7 cellular contexts compared by ENCODE assay signal in genomic region chr3:172516318-172517214, GRCh38. TPM values are rescaled to one million over a fixed set of nuclear protein-coding genes. Genes with fewer than 3 reads are reported as not detected.
DNase-seq lines count a peak whose midpoint lies in the region; ATAC-seq and TF ChIP-seq lines count a peak whose summit lies in the region.

No MANE protein-coding gene starts in this region.

- H3K9me3 ChIP-seq in heart right ventricle, result no peaks in the 10 kb centered on the region

- H3K27me3 Mint-ChIP-seq in activated CD8-positive, alpha-beta T cell treated with anti-CD3 and anti-CD28 coated beads for 36 hours, result no peaks in the 10 kb centered on the region
- no peaks in the 10 kb centered on the region for H3K27me3 Mint-ChIP-seq in stimulated activated naive B cell treated with anti-CD40 and anti-IgM and Interleukin-4, amounts not matched to agents 10 μg/mL and 1 μg/mL and 100 μg/mL, for 72 hours

- peaks cover 9 to 90% (median 54%) of the 10 kb centered on the region in 9 donors for H3K4me1 ChIP-seq in heart right ventricle

- peaks cover 64% of the 10 kb centered on the region for H3K36me3 Mint-ChIP-seq in activated CD8-positive, alpha-beta T cell treated with anti-CD3 and anti-CD28 coated beads for 36 hours (ENCODE audit: low read depth)
- peaks cover 0 to 13% of the 10 kb centered on the region in 2 donors for H3K36me3 Mint-ChIP-seq in stimulated activated naive B cell treated with anti-CD40 and anti-IgM and Interleukin-4, amounts not matched to agents 10 μg/mL and 1 μg/mL and 100 μg/mL, for 72 hours

- TF ChIP-seq POLR2A in erythroblast (IDR thresholded peaks at IDR 0.05; ENCODE audit: low read length), result no peak

- CTCF ChIA-PET in activated CD8-positive, alpha-beta T cell treated with anti-CD3 and anti-CD28 coated beads for 36 hours (lab: Charles Lee), result interaction anchor here (0.6 to 6.5 kb wide), 5 partner anchors 9 to 146 kb away, joined by 3 to 78 read pairs (median 4); no protein-coding TSS in a partner anchor

- POLR2A ChIA-PET in activated CD8-positive, alpha-beta T cell treated with anti-CD3 and anti-CD28 coated beads for 36 hours (lab: Charles Lee), result interaction anchor here (0.6 to 1.2 kb wide), 7 partner anchors 12 to 81 kb away, joined by 3 to 7 read pairs (median 3); no protein-coding TSS in a partner anchor

- TF ChIP-seq CTCF in activated CD8-positive, alpha-beta T cell treated with anti-CD3 and anti-CD28 coated beads for 36 hours (IDR thresholded peaks at IDR 0.05), result no peak
- TF ChIP-seq CTCF in heart right ventricle (IDR thresholded peaks at IDR 0.05), result no peak

- DNase-seq in activated CD8-positive, alpha-beta T cell treated with anti-CD3 and anti-CD28 coated beads for 36 hours, result peak; percentile 39
- DNase-seq in heart right ventricle (peak; percentile 23 to 74), HuH-7 (ENCODE audit: low spot score) (no peak), erythroblast (lab: John Stamatoyannopoulos, UW) (no peak)
- DNase-seq in stimulated activated naive B cell treated with anti-CD40 and anti-IgM and Interleukin-4, amounts not matched to agents 10 μg/mL and 1 μg/mL and 100 μg/mL, for 72 hours, result no peak

- no peaks in the 10 kb centered on the region for H3K9me3 Mint-ChIP-seq in activated CD8-positive, alpha-beta T cell treated with anti-CD3 and anti-CD28 coated beads for 36 hours
- H3K9me3 Mint-ChIP-seq in stimulated activated naive B cell treated with anti-CD40 and anti-IgM and Interleukin-4, amounts not matched to agents 10 μg/mL and 1 μg/mL and 100 μg/mL, for 72 hours, result no peaks in the 10 kb centered on the region

- ATAC-seq in GM21786 (IDR thresholded peaks at IDR 0.05; ENCODE audit: unreplicated experiment), result peak; percentile 32
- peak; percentile 12 for ATAC-seq in activated CD8-positive, alpha-beta T cell treated with anti-CD3 and anti-CD28 coated beads for 36 hours
- peak; percentile 69 to 94 (median 88) for ATAC-seq in heart right ventricle
- no peak for ATAC-seq in stimulated activated naive B cell treated with anti-CD40 and anti-IgM and Interleukin-4, amounts not matched to agents 10 μg/mL and 1 μg/mL and 100 μg/mL, for 72 hours (replicated peaks)
- no peak for ATAC-seq in HG02885 (IDR thresholded peaks at IDR 0.05; ENCODE audit: poor library complexity, unreplicated experiment)

- intact Hi-C loops in activated CD8-positive, alpha-beta T cell treated with anti-CD3 and anti-CD28 coated beads for 36 hours (cut with micrococcal nuclease), result no loop called here
- intact Hi-C loops in heart right ventricle (cut with DNase I), result loop anchor here in 3 of 10 donors (2.0 to 10.0 kb wide), 2 partner anchors 68 to 78 kb away; no protein-coding TSS in a partner anchor

- 36 to 49% methylated on average over 7 of the region's 7 CpGs for WGBS in heart right ventricle, 2 donors

- H3K27ac ChIP-seq in heart right ventricle, result peak overlapping the region in 9 of 10 donors; percentile 29 to 90 (median 72)

- no peaks in the 10 kb centered on the region for H3K27me3 ChIP-seq in heart right ventricle

- H3K4me3 Mint-ChIP-seq in activated CD8-positive, alpha-beta T cell treated with anti-CD3 and anti-CD28 coated beads for 36 hours, result peak overlapping the region; percentile 54
- H3K4me3 Mint-ChIP-seq in stimulated activated naive B cell treated with anti-CD40 and anti-IgM and Interleukin-4, amounts not matched to agents 10 μg/mL and 1 μg/mL and 100 μg/mL, for 72 hours, result no peak overlapping the region

- peaks cover 0 to 47% (median 4%) of the 10 kb centered on the region in 9 donors for H3K36me3 ChIP-seq in heart right ventricle

- H3K4me1 Mint-ChIP-seq in activated CD8-positive, alpha-beta T cell treated with anti-CD3 and anti-CD28 coated beads for 36 hours (ENCODE audit: low read depth), result peaks cover 93% of the 10 kb centered on the region
- H3K4me1 Mint-ChIP-seq in stimulated activated naive B cell treated with anti-CD40 and anti-IgM and Interleukin-4, amounts not matched to agents 10 μg/mL and 1 μg/mL and 100 μg/mL, for 72 hours, result peaks cover 47 to 86% of the 10 kb centered on the region in 2 donors

- H3K27ac Mint-ChIP-seq in activated CD8-positive, alpha-beta T cell treated with anti-CD3 and anti-CD28 coated beads for 36 hours, result peak overlapping the region; percentile 93
- H3K27ac Mint-ChIP-seq in stimulated activated naive B cell treated with anti-CD40 and anti-IgM and Interleukin-4, amounts not matched to agents 10 μg/mL and 1 μg/mL and 100 μg/mL, for 72 hours, result peak overlapping the region; percentile 3

- peak overlapping the region in 6 of 10 donors; percentile 3 to 69 (median 10) for H3K4me3 ChIP-seq in heart right ventricle

RNA-seq across cellular contexts. Expression of gene TNFSF10, which starts 6.7 kb away (rescaled TPM):
- total RNA-seq in activated CD8-positive, alpha-beta T cell treated with anti-CD3 and anti-CD28 coated beads for 36 hours, result 10 to 100 TPM; 21.5 to 23.6 TPM
- 10 to 100 TPM in 9 of 10 donors, 1 to 10 TPM in 1; 4.7 to 51.5 (median 18.9) TPM for total RNA-seq in heart right ventricle
- 10 to 100 TPM; 17.2 to 17.9 TPM for polyA plus RNA-seq in heart right ventricle

Comparison
In these comparisons a context has a peak if more than half of its experiments do, and no peak if none do; other contexts are left out.
1. ATAC-seq: peak in GM21786 (single experiment), activated CD8-positive, alpha-beta T cell treated with anti-CD3 and anti-CD28 coated beads for 36 hours (single experiment) and heart right ventricle (8 of 8); none in stimulated activated naive B cell treated with anti-CD40 and anti-IgM and Interleukin-4, amounts not matched to agents 10 μg/mL and 1 μg/mL and 100 μg/mL, for 72 hours (0 of 2) and HG02885 (single experiment).
2. DNase-seq: peak in activated CD8-positive, alpha-beta T cell treated with anti-CD3 and anti-CD28 coated beads for 36 hours (single experiment) and heart right ventricle (2 of 2); none in stimulated activated naive B cell treated with anti-CD40 and anti-IgM and Interleukin-4, amounts not matched to agents 10 μg/mL and 1 μg/mL and 100 μg/mL, for 72 hours (single experiment), HuH-7 (single experiment) and erythroblast (0 of 2).